Comparison of ENCODE assay signal across 24 cellular contexts in genomic region chr11:34215806-34216453, GRCh38.
"Had no signal": no experiment of that assay in that cellular context is flagged by ENCODE, and none has a peak within 500 bp of the region (broad histone marks: within the 10 kb centered on the region; RNA-seq: fewer than 3 reads in every experiment).

No MANE protein-coding gene starts in this region.

- FAIRE-seq: astrocyte had no signal

- H3K4me1 Mint-ChIP-seq: central memory CD8-positive, alpha-beta T cell; T-helper 17 cell had no signal

- ATAC-seq: T-helper 17 cell had no signal

- H3K4me3 Mint-ChIP-seq: activated CD4-positive, alpha-beta memory T cell treated with anti-CD3 and anti-CD28 coated beads, Interleukin-2, amount 10 ng/mL, durations not matched to agents 7 days and 5 days; activated CD4-positive, alpha-beta T cell treated with anti-CD3 and anti-CD28 coated beads for 36 hours; brain; central memory CD8-positive, alpha-beta T cell; T-helper 17 cell had no signal

- H3K9me3 Mint-ChIP-seq: activated CD4-positive, alpha-beta memory T cell treated with anti-CD3 and anti-CD28 coated beads, Interleukin-2, amount 10 ng/mL, durations not matched to agents 7 days and 5 days; activated naive CD4-positive, alpha-beta T cell treated with anti-CD3 and anti-CD28 coated beads for 36 hours; activated T-helper 17 cell treated with anti-CD3 and anti-CD28 coated beads, Interleukin-2, amount 50 U/mL, for 72 hours; brain; central memory CD8-positive, alpha-beta T cell had no signal

- DNase-seq: activated CD4-positive, alpha-beta memory T cell treated with anti-CD3 and anti-CD28 coated beads, Interleukin-2, amount 10 ng/mL, durations not matched to agents 7 days and 5 days; activated CD4-positive, alpha-beta T cell treated with anti-CD3 and anti-CD28 coated beads for 36 hours; activated CD4-positive, alpha-beta T cell treated with anti-CD3 and anti-CD28 coated beads, Interleukin-2, amount 50 U/mL, for 1 hour; activated gamma-delta T cell; activated naive CD4-positive, alpha-beta T cell treated with anti-CD3 and anti-CD28 coated beads for 36 hours; activated T-cell treated with anti-CD3 and anti-CD28 coated beads for 4 hours; activated T-cell treated with anti-CD3 and anti-CD28 coated beads, Interleukin-2, amount 50 U/mL, for 48 hours; amygdala; Karpas-422; NCI-H1048; NCI-H146; NCI-H2081 treated with DMSO at 0.1 percent for 48 hours; NCI-H2227 treated with DMSO at 0.1 percent for 48 hours; NCI-H526 treated with DMSO at 0.1 percent for 48 hours; NCI-H82; OCI-M1; SIG-M5; T-helper 17 cell; T-helper 9 cell had no signal

- H3K27ac Mint-ChIP-seq: T-helper 17 cell had no signal

- H3K36me3 Mint-ChIP-seq: brain had no signal

- H3K27me3 Mint-ChIP-seq: activated naive CD8-positive, alpha-beta T cell; T-helper 17 cell had no signal
